In the genomic region with DNA sequence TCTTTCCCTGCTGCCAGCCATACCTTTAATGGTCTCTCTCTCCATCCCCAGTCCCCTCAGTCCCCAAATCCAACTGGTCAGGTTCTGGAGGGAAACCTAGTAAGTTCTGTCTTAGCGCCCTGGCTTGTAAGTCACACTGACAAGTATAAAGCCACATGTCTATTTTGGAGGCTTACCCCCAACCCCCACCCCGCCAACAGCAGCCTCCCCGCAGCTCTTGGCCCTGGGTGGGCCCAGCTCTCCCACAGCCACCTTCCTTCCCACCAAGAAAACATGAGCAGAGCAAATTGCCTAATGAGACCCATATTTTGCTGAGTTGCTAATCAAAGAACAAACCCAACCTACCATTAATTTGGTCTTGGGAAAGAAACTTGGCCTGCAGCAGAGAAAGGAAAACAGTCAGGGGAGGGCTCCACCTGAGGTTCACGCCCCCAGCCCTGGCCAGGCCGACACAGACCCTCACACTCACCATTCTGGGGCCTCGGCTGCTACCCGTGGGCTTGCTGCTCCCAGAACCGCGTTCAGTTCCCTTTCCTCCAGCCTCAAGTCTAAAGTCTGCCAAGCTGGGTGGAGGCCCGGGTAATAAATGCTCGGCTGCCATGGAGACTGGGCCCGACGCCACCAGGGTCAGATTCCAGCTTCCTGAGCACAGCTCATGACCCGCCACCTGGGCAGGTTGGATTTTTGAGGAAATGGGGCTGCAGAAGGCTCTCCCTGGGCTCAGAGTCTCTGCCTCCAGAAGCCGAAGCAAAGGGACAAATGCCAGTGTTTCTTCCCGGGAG, we compare ENCODE assay signal across 1 cellular context.
TF ChIP-seq lines count a peak whose summit lies in the region.

A gene with protein sequence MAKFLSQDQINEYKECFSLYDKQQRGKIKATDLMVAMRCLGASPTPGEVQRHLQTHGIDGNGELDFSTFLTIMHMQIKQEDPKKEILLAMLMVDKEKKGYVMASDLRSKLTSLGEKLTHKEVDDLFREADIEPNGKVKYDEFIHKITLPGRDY (minus strand): TSS at position 557 of the 782 bp plus-strand sequence. CDS start 85 bp downstream, at position 472.

TF ChIP-seq in IMR-90, 13 proteins besides CTCF, POLR2A, EP300 and RAD21 (continued from another document):
- TF ChIP-seq MXI1 (IDR thresholded peaks at IDR 0.05; ENCODE audit: borderline replicate concordance, low read depth, low read length) (no peak), BHLHE40 (IDR thresholded peaks at IDR 0.05; ENCODE audit: low read depth, low read length) (no peak), RFX5 (IDR thresholded peaks at IDR 0.05; ENCODE audit: low read depth, low read length) (no peak), FOS (IDR thresholded peaks at IDR 0.05; ENCODE audit: low read depth, low read length) (no peak)
- TF ChIP-seq, protein P1, sequence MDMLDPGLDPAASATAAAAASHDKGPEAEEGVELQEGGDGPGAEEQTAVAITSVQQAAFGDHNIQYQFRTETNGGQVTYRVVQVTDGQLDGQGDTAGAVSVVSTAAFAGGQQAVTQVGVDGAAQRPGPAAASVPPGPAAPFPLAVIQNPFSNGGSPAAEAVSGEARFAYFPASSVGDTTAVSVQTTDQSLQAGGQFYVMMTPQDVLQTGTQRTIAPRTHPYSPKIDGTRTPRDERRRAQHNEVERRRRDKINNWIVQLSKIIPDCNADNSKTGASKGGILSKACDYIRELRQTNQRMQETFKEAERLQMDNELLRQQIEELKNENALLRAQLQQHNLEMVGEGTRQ (IDR thresholded peaks at IDR 0.05; ENCODE audit: low read depth, low read length) = no peak
